In genomic region chr5:105821800-105822199, GRCh38 we compare ENCODE assay signal across 19 cellular contexts.
DNase-seq lines count a peak whose midpoint lies in the region; FAIRE-seq and TF ChIP-seq lines count a peak whose summit lies in the region.
"Had no signal": no experiment of that assay in that cellular context is flagged by ENCODE, and none has a peak within 500 bp of the region (broad histone marks: within the 10 kb centered on the region; RNA-seq: fewer than 3 reads in every experiment).

No MANE protein-coding gene starts in this region.

- no peak overlapping the region for H3K4me3 Mint-ChIP-seq in nephron progenitor cell
- H3K4me3 Mint-ChIP-seq in endodermal cell = no peak overlapping the region
- H3K4me3 Mint-ChIP-seq: CD14-positive monocyte; CD4-positive, alpha-beta memory T cell; IgD-negative memory B cell had no signal

- H3K27ac ChIP-seq in SK-N-SH (ENCODE audit: low read depth in 2 of 2, low read length in 1 of 2) (no peak overlapping the region), endodermal cell (ENCODE audit: low read depth, low read length) (no peak overlapping the region)
- H3K27ac ChIP-seq: BLaER1 had no signal

- H3K9me3 Mint-ChIP-seq in nephron progenitor cell (no peaks in the 10 kb centered on the region), endodermal cell (no peaks in the 10 kb centered on the region)
- H3K9me3 Mint-ChIP-seq: CD14-positive monocyte had no signal

- H3K9me2 ChIP-seq in SK-N-SH = no peaks in the 10 kb centered on the region

- H3K36me3 Mint-ChIP-seq in nephron progenitor cell (ENCODE audit: low read depth) = no peaks in the 10 kb centered on the region
- no peaks in the 10 kb centered on the region for H3K36me3 Mint-ChIP-seq in endodermal cell (ENCODE audit: low read depth)
- H3K36me3 Mint-ChIP-seq: CD14-positive monocyte; CD4-positive, alpha-beta memory T cell; IgD-negative memory B cell had no signal

- H3K27me3 Mint-ChIP-seq in nephron progenitor cell (ENCODE audit: low read depth, poor library complexity) (no peaks in the 10 kb centered on the region), endodermal cell (ENCODE audit: insufficient read depth) (no peaks in the 10 kb centered on the region)
- H3K27me3 Mint-ChIP-seq: CD4-positive, alpha-beta memory T cell; IgD-negative memory B cell had no signal

- no peak for DNase-seq in RCC 7860 (ENCODE audit: low spot score)
- DNase-seq in nephron progenitor cell = no peak
- DNase-seq in SK-N-SH = no peak
- DNase-seq in GM03348 (ENCODE audit: low spot score) = no peak
- no peak for DNase-seq in endodermal cell
- DNase-seq: CD4-positive, alpha-beta memory T cell; DMS53; DND-41; EL; GOT3; H7; KBM-7 had no signal

- H3K9me3 ChIP-seq in SK-N-SH = no peaks in the 10 kb centered on the region
- no peaks in the 10 kb centered on the region for H3K9me3 ChIP-seq in endodermal cell (ENCODE audit: control insufficient read depth, low read length)
- H3K9me3 ChIP-seq: BLaER1 had no signal

- H3K27ac Mint-ChIP-seq in nephron progenitor cell (peak overlapping the region; percentile 36), endodermal cell (no peak overlapping the region)
- H3K27ac Mint-ChIP-seq: CD14-positive monocyte; CD4-positive, alpha-beta memory T cell; IgD-negative memory B cell had no signal

- H3K79me2 ChIP-seq in SK-N-SH (ENCODE audit: insufficient read depth) = no peaks in the 10 kb centered on the region

- no peaks in the 10 kb centered on the region for H3F3A ChIP-seq in SK-N-SH (replicated peaks; ENCODE audit: insufficient read depth)

- H3K36me3 ChIP-seq in SK-N-SH (replicated peaks in 1 of 2; ENCODE audit: control insufficient read depth in 1 of 2, insufficient read depth in 2 of 2, low read length in 1 of 2) (no peaks in the 10 kb centered on the region), endodermal cell (ENCODE audit: control insufficient read depth, insufficient read depth, low read length) (no peaks in the 10 kb centered on the region)
- H3K36me3 ChIP-seq: BLaER1 had no signal

- TF ChIP-seq RAD21 in SK-N-SH (IDR thresholded peaks at IDR 0.05; ENCODE audit: low read length) = no peak

- no peaks in the 10 kb centered on the region for H3K4me1 ChIP-seq in SK-N-SH (ENCODE audit: control insufficient read depth in 1 of 2, insufficient read depth in 2 of 2, low read depth in 1 of 2, low read length in 1 of 2)
- no peaks in the 10 kb centered on the region for H3K4me1 ChIP-seq in endodermal cell (ENCODE audit: control insufficient read depth, insufficient read depth, low read length)
- H3K4me1 ChIP-seq: BLaER1 had no signal

- H3K27me3 ChIP-seq in SK-N-SH (ENCODE audit: insufficient read depth) (no peaks in the 10 kb centered on the region), endodermal cell (ENCODE audit: control insufficient read depth, insufficient read depth, low read length, poor library complexity, severe bottlenecking) (no peaks in the 10 kb centered on the region)
- H3K27me3 ChIP-seq: BLaER1 had no signal

- H3K4me3 ChIP-seq in SK-N-SH (ENCODE audit: low read depth in 2 of 2, low read length in 1 of 2) (no peak overlapping the region), endodermal cell (ENCODE audit: low read length) (no peak overlapping the region)
- H3K4me3 ChIP-seq: BLaER1 had no signal

- POLR2A ChIA-PET in SK-N-SH (lab: Yijun Ruan, JAX) = no interaction called here

- H3K4me1 Mint-ChIP-seq in nephron progenitor cell = no peaks in the 10 kb centered on the region
- no peaks in the 10 kb centered on the region for H3K4me1 Mint-ChIP-seq in endodermal cell
- H3K4me1 Mint-ChIP-seq: CD14-positive monocyte; CD4-positive, alpha-beta memory T cell; IgD-negative memory B cell had no signal

- no peak overlapping the region for H2AFZ ChIP-seq in SK-N-SH (ENCODE audit: low read depth)

- WGBS in SK-N-SH (ENCODE audit: low lambda C conversion rate) = 70% methylated on average over 2 of the region's 2 CpGs
- WGBS in endodermal cell (ENCODE audit: insufficient coverage in 1 of 2, insufficient read length in 1 of 2), 2 experiments = 83 to 100% methylated on average over 2 of the region's 2 CpGs

- FAIRE-seq in G401.6 (lab: Jason Lieb, UNC) (peak; percentile 31), RCC 7860 (lab: Jason Lieb, UNC) (peak; percentile 21)
- FAIRE-seq: GM12892, GM18507, HepG2 had no signal

- TF ChIP-seq CTCF in nephron progenitor cell (IDR thresholded peaks at IDR 0.05) = no peak
- TF ChIP-seq CTCF in SK-N-SH (IDR thresholded peaks at IDR 0.05) = no peak
- TF ChIP-seq CTCF in endodermal cell (conservative IDR thresholded peaks at IDR 0.05) = no peak

- H3K4me2 ChIP-seq in SK-N-SH = no peak overlapping the region
- H3K4me2 ChIP-seq: BLaER1 had no signal

- H4K20me1 ChIP-seq in SK-N-SH (ENCODE audit: insufficient read depth) = no peaks in the 10 kb centered on the region
- H4K20me1 ChIP-seq: BLaER1 had no signal

- CTCF ChIA-PET in SK-N-SH (lab: Yijun Ruan, JAX) = no interaction called here

- no peak for TF ChIP-seq EP300 in SK-N-SH (IDR thresholded peaks at IDR 0.05; ENCODE audit: borderline replicate concordance in 1 of 2, low read depth in 1 of 2, low read length in 1 of 2)

- H3K9ac ChIP-seq in SK-N-SH (no peak overlapping the region), endodermal cell (ENCODE audit: extremely low read depth, low read length, poor library complexity, severe bottlenecking) (no peak overlapping the region)
- H3K9ac ChIP-seq: BLaER1 had no signal

TF ChIP-seq in SK-N-SH, 30 proteins besides CTCF, POLR2A, EP300 and RAD21:
- TF ChIP-seq PBX3 (IDR thresholded peaks at IDR 0.05) (no peak), MXI1 (IDR thresholded peaks at IDR 0.05; ENCODE audit: low read depth, low read length) (no peak), RXRA (IDR thresholded peaks at IDR 0.05; ENCODE audit: borderline replicate concordance, low read depth) (no peak), RFX5 (IDR thresholded peaks at IDR 0.05; ENCODE audit: low read length) (no peak), SIN3A (IDR thresholded peaks at IDR 0.05; ENCODE audit: borderline replicate concordance, low read depth, low read length) (no peak), GATA2 (CRISPR knock-in tag; IDR thresholded peaks at IDR 0.05) (no peak), REST (IDR thresholded peaks at IDR 0.05; ENCODE audit: low read depth, low read length) (no peak), TCF12 (IDR thresholded peaks at IDR 0.05) (no peak), JUND (IDR thresholded peaks at IDR 0.05) (no peak), TEAD4 (IDR thresholded peaks at IDR 0.05; ENCODE audit: borderline replicate concordance, insufficient read depth) (no peak), MEF2A (IDR thresholded peaks at IDR 0.05; ENCODE audit: borderline replicate concordance, low read depth) (no peak), SMC3 (IDR thresholded peaks at IDR 0.05; ENCODE audit: low read depth, low read length) (no peak), RCOR1 (IDR thresholded peaks at IDR 0.05; ENCODE audit: low read length) (no peak)
- TF ChIP-seq, protein P1, sequence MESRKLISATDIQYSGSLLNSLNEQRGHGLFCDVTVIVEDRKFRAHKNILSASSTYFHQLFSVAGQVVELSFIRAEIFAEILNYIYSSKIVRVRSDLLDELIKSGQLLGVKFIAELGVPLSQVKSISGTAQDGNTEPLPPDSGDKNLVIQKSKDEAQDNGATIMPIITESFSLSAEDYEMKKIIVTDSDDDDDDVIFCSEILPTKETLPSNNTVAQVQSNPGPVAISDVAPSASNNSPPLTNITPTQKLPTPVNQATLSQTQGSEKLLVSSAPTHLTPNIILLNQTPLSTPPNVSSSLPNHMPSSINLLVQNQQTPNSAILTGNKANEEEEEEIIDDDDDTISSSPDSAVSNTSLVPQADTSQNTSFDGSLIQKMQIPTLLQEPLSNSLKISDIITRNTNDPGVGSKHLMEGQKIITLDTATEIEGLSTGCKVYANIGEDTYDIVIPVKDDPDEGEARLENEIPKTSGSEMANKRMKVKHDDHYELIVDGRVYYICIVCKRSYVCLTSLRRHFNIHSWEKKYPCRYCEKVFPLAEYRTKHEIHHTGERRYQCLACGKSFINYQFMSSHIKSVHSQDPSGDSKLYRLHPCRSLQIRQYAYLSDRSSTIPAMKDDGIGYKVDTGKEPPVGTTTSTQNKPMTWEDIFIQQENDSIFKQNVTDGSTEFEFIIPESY (IDR thresholded peaks at IDR 0.05; ENCODE audit: borderline replicate concordance, low read depth) = no peak
